ENCODE assay signal across 16 cellular contexts in the genomic region with DNA sequence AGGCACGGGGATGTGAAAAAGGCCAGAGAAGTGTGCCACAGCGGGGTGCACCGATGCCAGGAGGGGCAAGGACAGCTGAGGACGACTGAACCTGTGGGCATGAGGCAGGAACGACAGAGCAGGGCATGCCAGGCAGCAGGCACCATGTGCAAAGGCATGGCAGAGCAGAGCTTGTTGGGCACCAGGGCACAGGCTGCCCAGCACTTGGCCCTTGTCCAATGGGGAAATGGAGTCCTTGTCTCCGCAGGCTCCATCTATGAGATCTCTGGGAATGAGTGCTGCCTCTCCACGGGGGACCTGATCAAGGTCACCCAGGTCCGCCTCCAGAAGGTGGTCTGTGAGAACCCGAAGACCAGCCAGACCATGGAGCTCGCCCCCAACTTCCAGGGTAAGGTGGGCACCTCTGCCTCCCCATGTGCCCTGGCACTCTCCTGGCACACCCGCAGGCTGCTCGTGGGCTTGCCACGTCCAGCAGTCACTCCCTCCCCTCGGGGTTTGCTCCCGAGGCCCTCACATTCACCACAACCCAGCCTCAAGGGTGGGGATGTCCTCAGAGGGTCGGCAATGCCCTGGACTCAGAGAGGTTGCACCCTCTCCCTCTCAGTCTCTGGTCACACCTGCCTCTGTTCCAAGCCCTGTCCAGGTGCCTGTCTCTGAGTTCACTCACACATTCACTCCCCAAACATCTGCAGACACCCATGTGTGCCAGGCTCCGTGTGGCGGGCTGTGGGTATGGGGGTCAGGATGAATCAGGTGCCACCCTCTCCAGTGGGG. TPM values are rescaled to one million over a fixed set of nuclear protein-coding genes. Genes with fewer than 3 reads are reported as not detected.
DNase-seq lines count a peak whose midpoint lies in the region; ATAC-seq, FAIRE-seq and TF ChIP-seq lines count a peak whose summit lies in the region.
"Had no signal": no experiment of that assay in that cellular context is flagged by ENCODE, and none has a peak within 500 bp of the region (broad histone marks: within the 10 kb centered on the region; RNA-seq: fewer than 3 reads in every experiment).

No MANE protein-coding gene starts in this region.

- no TSS peak for BruUV-seq in PC-3 (replicated peaks; lab: Mats Ljungman, UMichigan)
- BruUV-seq in HepG2 (replicated peaks; lab: Mats Ljungman, UMichigan) = no TSS peak

- H3K9me3 ChIP-seq in PC-3 (ENCODE audit: low read length) (no peaks in the 10 kb centered on the region), HepG2 (ENCODE audit: low read length) (no peaks in the 10 kb centered on the region), testis (no peaks in the 10 kb centered on the region)
- H3K9me3 ChIP-seq: thoracic aorta had no signal

- POLR2A ChIA-PET in PC-3 (lab: Charles Lee; ENCODE audit: unreplicated experiment) = no interaction called here
- POLR2A ChIA-PET in HepG2 (lab: Yijun Ruan, JAX) = no interaction called here

- WGBS in HepG2 (ENCODE audit: low lambda C conversion rate) = 66% methylated on average over 14 of the region's 18 CpGs
- WGBS in testis, 2 donors = 75 to 82% methylated on average over 6 to 18 of the region's 18 CpGs

- peak overlapping the region; percentile 9 for H3K27ac Mint-ChIP-seq in activated CD4-positive, alpha-beta T cell treated with anti-CD3 and anti-CD28 coated beads, Interleukin-2, amount 10 ng/mL, durations not matched to agents 24 days and 14 days
- H3K27ac Mint-ChIP-seq in activated T-helper 1 cell treated with anti-CD3 and anti-CD28 coated beads, Interleukin-12 subunit alpha, Interleukin-12 subunit beta, Interleukin-2, Interleukin-4 antibody, amounts not matched to agents 30 ng/mL and 10 ng/mL and 1 ng/mL, durations not matched to agents 14 hours and 24 hours and 36 hours = no peak overlapping the region

- H3K9me2 ChIP-seq in PC-3 (replicated peaks; ENCODE audit: low read length) = no peaks in the 10 kb centered on the region

- TF ChIP-seq POLR2A in HepG2 (IDR thresholded peaks at IDR 0.05; ENCODE audit: insufficient read depth in 1 of 2, low read depth in 2 of 2, low read length in 2 of 2) = no peak
- TF ChIP-seq POLR2A in testis (IDR thresholded peaks at IDR 0.05) = no peak

- no peak for TF ChIP-seq CTCF in PC-3 (conservative IDR thresholded peaks at IDR 0.05; ENCODE audit: low read depth, low read length)
- TF ChIP-seq CTCF in HepG2 (CRISPR knock-in tag; IDR thresholded peaks at IDR 0.05) = no peak
- no peak for TF ChIP-seq CTCF in testis (IDR thresholded peaks at IDR 0.05)

- no peak overlapping the region for H3K9ac ChIP-seq in PC-3 (ENCODE audit: low read length)
- H3K9ac ChIP-seq in HepG2 (ENCODE audit: insufficient read depth, low read depth, low read length) = no peak overlapping the region

- no peak overlapping the region for H3K4me3 Mint-ChIP-seq in activated CD4-positive, alpha-beta T cell treated with anti-CD3 and anti-CD28 coated beads, Interleukin-2, amount 10 ng/mL, durations not matched to agents 24 days and 14 days
- H3K4me3 Mint-ChIP-seq in activated T-helper 1 cell treated with anti-CD3 and anti-CD28 coated beads, Interleukin-12 subunit alpha, Interleukin-12 subunit beta, Interleukin-2, Interleukin-4 antibody, amounts not matched to agents 30 ng/mL and 10 ng/mL and 1 ng/mL, durations not matched to agents 14 hours and 24 hours and 36 hours = no peak overlapping the region

- H3K27ac ChIP-seq in PC-3 (ENCODE audit: low read length) (peak overlapping the region; percentile 86), HepG2 (ENCODE audit: extremely low read length, insufficient read depth, low read length) (no peak overlapping the region), testis (peak overlapping the region; percentile 71 to 72)
- H3K27ac ChIP-seq: PC-9 had no signal

- no peaks in the 10 kb centered on the region for H3F3A ChIP-seq in PC-3 (ENCODE audit: low read length, unreplicated experiment)

- no peaks in the 10 kb centered on the region for H3K27me3 Mint-ChIP-seq in activated CD4-positive, alpha-beta T cell treated with anti-CD3 and anti-CD28 coated beads, Interleukin-2, amount 10 ng/mL, durations not matched to agents 24 days and 14 days
- H3K27me3 Mint-ChIP-seq in activated T-helper 1 cell treated with anti-CD3 and anti-CD28 coated beads, Interleukin-12 subunit alpha, Interleukin-12 subunit beta, Interleukin-2, Interleukin-4 antibody, amounts not matched to agents 30 ng/mL and 10 ng/mL and 1 ng/mL, durations not matched to agents 14 hours and 24 hours and 36 hours (ENCODE audit: insufficient read depth) = no peaks in the 10 kb centered on the region

- intact Hi-C loops in activated CD4-positive, alpha-beta T cell treated with anti-CD3 and anti-CD28 coated beads, Interleukin-2, amount 10 ng/mL, durations not matched to agents 24 days and 14 days (cut with micrococcal nuclease) = no loop called here
- intact Hi-C loops in PC-3 (cut with micrococcal nuclease) = no loop called here
- intact Hi-C loops in HepG2 (cut with micrococcal nuclease; ENCODE audit: unreplicated experiment) = no loop called here
- intact Hi-C loops in testis (cut with DNase I; ENCODE audit: low total_unique reads) = no loop called here
- intact Hi-C loops in activated T-helper 1 cell treated with anti-CD3 and anti-CD28 coated beads, Interleukin-12 subunit alpha, Interleukin-12 subunit beta, Interleukin-2, Interleukin-4 antibody, amounts not matched to agents 30 ng/mL and 10 ng/mL and 1 ng/mL, durations not matched to agents 14 hours and 24 hours and 36 hours (cut with micrococcal nuclease) = no loop called here

- ATAC-seq in PC-3 = no peak
- ATAC-seq in HepG2 = no peak
- ATAC-seq in GM19351 (IDR thresholded peaks at IDR 0.05; ENCODE audit: unreplicated experiment) = no peak
- ATAC-seq: left cardiac atrium had no signal

- in situ Hi-C loops in HepG2 (cut with HindIII; ENCODE audit: extremely low pct_ligation_motif_present, low pct_unique_long_range_greater_than_20kb) = no loop called here

- H3K36me3 Mint-ChIP-seq in activated CD4-positive, alpha-beta T cell treated with anti-CD3 and anti-CD28 coated beads, Interleukin-2, amount 10 ng/mL, durations not matched to agents 24 days and 14 days (ENCODE audit: low read depth) = peaks cover 34% of the 10 kb centered on the region
- peaks cover 24% of the 10 kb centered on the region for H3K36me3 Mint-ChIP-seq in activated T-helper 1 cell treated with anti-CD3 and anti-CD28 coated beads, Interleukin-12 subunit alpha, Interleukin-12 subunit beta, Interleukin-2, Interleukin-4 antibody, amounts not matched to agents 30 ng/mL and 10 ng/mL and 1 ng/mL, durations not matched to agents 14 hours and 24 hours and 36 hours (ENCODE audit: low read depth)

- H3K4me2 ChIP-seq in PC-3 (ENCODE audit: low read length) (no peak overlapping the region), HepG2 (ENCODE audit: low read depth, low read length) (no peak overlapping the region)
- H3K4me2 ChIP-seq: PC-9, smooth muscle cell had no signal

- H3K27me3 ChIP-seq in PC-3 (ENCODE audit: low read length) (no peaks in the 10 kb centered on the region), HepG2 (ENCODE audit: control insufficient read depth in 1 of 2, insufficient read depth in 2 of 2, low read length in 2 of 2) (peaks cover 0 to 15% of the 10 kb centered on the region in 2 experiments; a peak in 2 of 5 replicates), testis (no peaks in the 10 kb centered on the region)

- H3K36me3 ChIP-seq in PC-3 (ENCODE audit: low read depth, low read length) = no peaks in the 10 kb centered on the region
- H3K36me3 ChIP-seq in HepG2 (replicated peaks in 1 of 2; ENCODE audit: control insufficient read depth in 1 of 2, insufficient read depth in 2 of 2, low read length in 2 of 2) = no peaks in the 10 kb centered on the region
- H3K36me3 ChIP-seq in testis (ENCODE audit: low read depth, missing control alignments) = no peaks in the 10 kb centered on the region
- H3K36me3 ChIP-seq: thoracic aorta had no signal

- H4K20me1 ChIP-seq in PC-3 (ENCODE audit: low read length) (no peaks in the 10 kb centered on the region), HepG2 (ENCODE audit: insufficient read depth, low read length) (no peaks in the 10 kb centered on the region)

- no peak for TF ChIP-seq EP300 in HepG2 (IDR thresholded peaks at IDR 0.05; ENCODE audit: low read depth in 2 of 2, low read length in 2 of 2)
- no peak for TF ChIP-seq EP300 in HepG2 (CRISPR knock-in tag; IDR thresholded peaks at IDR 0.05; ENCODE audit: borderline replicate concordance)

- CTCF ChIA-PET in PC-3 (lab: Charles Lee) (no interaction called here), HepG2 (lab: Yijun Ruan, JAX; ENCODE audit: low intra/inter-chr PET ratio, low total read pairs) (no interaction called here)

- no peak for FAIRE-seq in HepG2 (lab: Jason Lieb, UNC)
- FAIRE-seq: bronchial epithelial cell, GM12891 had no signal

- H3K79me2 ChIP-seq in PC-3 (ENCODE audit: low read length) = no peaks in the 10 kb centered on the region
- no peaks in the 10 kb centered on the region for H3K79me2 ChIP-seq in HepG2 (ENCODE audit: insufficient read depth, low read length)

- no peak for TF ChIP-seq RAD21 in HepG2 (CRISPR knock-in tag; IDR thresholded peaks at IDR 0.05)

- DNase-seq in activated CD4-positive, alpha-beta T cell treated with anti-CD3 and anti-CD28 coated beads, Interleukin-2, amount 10 ng/mL, durations not matched to agents 24 days and 14 days = no peak
- DNase-seq in activated CD4-positive, alpha-beta T cell treated with anti-CD3 and anti-CD28 coated beads for 48 hours = no peak
- no peak for DNase-seq in PC-3
- DNase-seq in HepG2 (ENCODE audit: low spot score) = no peak
- no peak for DNase-seq in testis
- no peak for DNase-seq in activated T-helper 1 cell treated with anti-CD3 and anti-CD28 coated beads, Interleukin-12 subunit alpha, Interleukin-12 subunit beta, Interleukin-2, Interleukin-4 antibody, amounts not matched to agents 30 ng/mL and 10 ng/mL and 1 ng/mL, durations not matched to agents 14 hours and 24 hours and 36 hours (ENCODE audit: low spot score)
- DNase-seq in NCI-H510A treated with DMSO at 0.1 percent for 48 hours (lab: John Stamatoyannopoulos, UW) = no peak
- DNase-seq: activated CD4-positive, alpha-beta T cell treated with anti-CD3 and anti-CD28 coated beads, Interleukin-2, amount 50 U/mL, for 1 hour; activated gamma-delta T cell; left cardiac atrium; PC-9 had no signal

- H2AFZ ChIP-seq in PC-3 (ENCODE audit: low read length) = no peak overlapping the region
- no peak overlapping the region for H2AFZ ChIP-seq in HepG2 (ENCODE audit: low read length)
- H2AFZ ChIP-seq: PC-9 had no signal

- H3K4me1 ChIP-seq in PC-3 (ENCODE audit: insufficient read depth, low read length) (peaks cover 12% of the 10 kb centered on the region), HepG2 (ENCODE audit: insufficient read depth, low read length) (peaks cover 21% of the 10 kb centered on the region), testis (peaks cover 3% of the 10 kb centered on the region)

- H3K4me1 Mint-ChIP-seq in activated CD4-positive, alpha-beta T cell treated with anti-CD3 and anti-CD28 coated beads, Interleukin-2, amount 10 ng/mL, durations not matched to agents 24 days and 14 days = peaks cover 36% of the 10 kb centered on the region
- H3K4me1 Mint-ChIP-seq in activated T-helper 1 cell treated with anti-CD3 and anti-CD28 coated beads, Interleukin-12 subunit alpha, Interleukin-12 subunit beta, Interleukin-2, Interleukin-4 antibody, amounts not matched to agents 30 ng/mL and 10 ng/mL and 1 ng/mL, durations not matched to agents 14 hours and 24 hours and 36 hours (ENCODE audit: low read depth) = peaks cover 46% of the 10 kb centered on the region

- no peaks in the 10 kb centered on the region for H3K9me3 Mint-ChIP-seq in activated CD4-positive, alpha-beta T cell treated with anti-CD3 and anti-CD28 coated beads, Interleukin-2, amount 10 ng/mL, durations not matched to agents 24 days and 14 days
- H3K9me3 Mint-ChIP-seq in activated T-helper 1 cell treated with anti-CD3 and anti-CD28 coated beads, Interleukin-12 subunit alpha, Interleukin-12 subunit beta, Interleukin-2, Interleukin-4 antibody, amounts not matched to agents 30 ng/mL and 10 ng/mL and 1 ng/mL, durations not matched to agents 14 hours and 24 hours and 36 hours = no peaks in the 10 kb centered on the region

- H3K4me3 ChIP-seq in PC-3 (ENCODE audit: low read length) = no peak overlapping the region
- H3K4me3 ChIP-seq in HepG2 (replicated peaks in 1 of 3; ENCODE audit: insufficient read depth in 1 of 3, low read depth in 2 of 3, low read length in 3 of 3) = no peak overlapping the region
- no peak overlapping the region for H3K4me3 ChIP-seq in testis
- H3K4me3 ChIP-seq: PC-9, smooth muscle cell, thoracic aorta had no signal

RNA-seq across cellular contexts. Expression of gene THEMIS2, which starts 4.2 kb away (rescaled TPM):
- 24.5 and 27.7 TPM in 2 replicates for total RNA-seq in activated CD4-positive, alpha-beta T cell treated with anti-CD3 and anti-CD28 coated beads, Interleukin-2, amount 10 ng/mL, durations not matched to agents 24 days and 14 days
- total RNA-seq in PC-3 (2014; rRNA removed) (5.0 and 5.7 TPM in 2 replicates), HepG2 (2016; rRNA removed; fragmentation: Illumina TruSeq; extraction: Trizol) (0.38 and 0.46 TPM in 2 replicates), testis (100 to 1,000 TPM; 103 to 132 TPM)
- not detected in 2 replicates for total RNA-seq in HepG2 (2016; cell fraction: cytosol; rRNA removed; fragmentation: Illumina TruSeq; extraction: Trizol; ENCODE audit: low read depth)
- total RNA-seq in HepG2 (2016; cell fraction: insoluble cytoplasmic fraction; rRNA removed; fragmentation: Illumina TruSeq; extraction: Trizol) = 0.52 and 0.74 TPM in 2 replicates
- total RNA-seq in HepG2 (2016; cell fraction: membrane; rRNA removed; fragmentation: Illumina TruSeq; extraction: Trizol) = 0.28 and 0.31 TPM in 2 replicates
- total RNA-seq in HepG2 (2016; cell fraction: nucleus; rRNA removed; fragmentation: Illumina TruSeq; extraction: Trizol) = 0.25 and 0.43 TPM in 2 replicates
- polyA plus RNA-seq in HepG2 (2011; rRNA removed) (1.2 and 1.5 TPM in 2 replicates), testis (ENCODE audit: insufficient read depth, low read depth, low replicate concordance) (56.9 TPM)
- polyA plus RNA-seq in HepG2 (2011; cell fraction: cytosol; rRNA removed) = 0.77 and 0.78 TPM in 2 replicates
- polyA plus RNA-seq in HepG2 (2011; cell fraction: nucleus; rRNA removed) = 1.5 and 1.7 TPM in 2 replicates
- polyA plus RNA-seq in HepG2 (2012) = 0.43 and 0.49 TPM in 2 replicates
- 0.17 and 0.21 TPM in 2 replicates for polyA plus RNA-seq in HepG2 (2016; cell fraction: cytosol; fragmentation: Illumina TruSeq; extraction: Trizol; ENCODE audit: low read depth)
- polyA plus RNA-seq in HepG2 (2016; cell fraction: insoluble cytoplasmic fraction; fragmentation: Illumina TruSeq; extraction: Trizol; ENCODE audit: low read depth) = 0.22 and 0.42 TPM in 2 replicates
- not detected in 2 replicates for polyA plus RNA-seq in HepG2 (2016; cell fraction: membrane; fragmentation: Illumina TruSeq; extraction: Trizol; ENCODE audit: low read depth)
- polyA plus RNA-seq in HepG2 (2016; cell fraction: nucleus; fragmentation: Illumina TruSeq; extraction: Trizol; ENCODE audit: insufficient read depth, low read depth) = 0.95 and 2.0 TPM in 2 replicates
- polyA minus RNA-seq in HepG2 (2011; rRNA and poly(A)+ RNA removed; ENCODE audit: low replicate concordance) = 1.1 and 4.7 TPM in 2 replicates
- 0.89 and 1.1 TPM in 2 replicates for polyA minus RNA-seq in HepG2 (2011; cell fraction: cytosol; rRNA and poly(A)+ RNA removed)
- polyA minus RNA-seq in HepG2 (2011; cell fraction: nucleus; rRNA and poly(A)+ RNA removed) = 1.4 and 2.4 TPM in 2 replicates
- 28.7 and 33.5 TPM in 2 replicates for total RNA-seq in activated T-helper 1 cell treated with anti-CD3 and anti-CD28 coated beads, Interleukin-12 subunit alpha, Interleukin-12 subunit beta, Interleukin-2, Interleukin-4 antibody, amounts not matched to agents 30 ng/mL and 10 ng/mL and 1 ng/mL, durations not matched to agents 14 hours and 24 hours and 36 hours

RNA-seq across cellular contexts. Expression of gene RPA2, which starts 37.8 kb away (rescaled TPM):
- 87.7 and 92.7 TPM in 2 replicates for total RNA-seq in activated CD4-positive, alpha-beta T cell treated with anti-CD3 and anti-CD28 coated beads, Interleukin-2, amount 10 ng/mL, durations not matched to agents 24 days and 14 days
- total RNA-seq in PC-3 (2014; rRNA removed) = 139 and 171 TPM in 2 replicates
- 43.4 and 60.0 TPM in 2 replicates for total RNA-seq in HepG2 (2016; rRNA removed; fragmentation: Illumina TruSeq; extraction: Trizol)
- 10.3 and 13.5 TPM in 2 replicates for total RNA-seq in HepG2 (2016; cell fraction: cytosol; rRNA removed; fragmentation: Illumina TruSeq; extraction: Trizol; ENCODE audit: low read depth)
- 41.1 and 61.2 TPM in 2 replicates for total RNA-seq in HepG2 (2016; cell fraction: insoluble cytoplasmic fraction; rRNA removed; fragmentation: Illumina TruSeq; extraction: Trizol)
- 19.9 and 22.1 TPM in 2 replicates for total RNA-seq in HepG2 (2016; cell fraction: membrane; rRNA removed; fragmentation: Illumina TruSeq; extraction: Trizol)
- total RNA-seq in HepG2 (2016; cell fraction: nucleus; rRNA removed; fragmentation: Illumina TruSeq; extraction: Trizol) = 14.7 and 16.3 TPM in 2 replicates
- polyA plus RNA-seq in HepG2 (2011; rRNA removed) = 19.0 and 21.4 TPM in 2 replicates
- polyA plus RNA-seq in HepG2 (2011; cell fraction: cytosol; rRNA removed) = 13.6 and 14.6 TPM in 2 replicates
- polyA plus RNA-seq in HepG2 (2011; cell fraction: nucleus; rRNA removed) = 5.7 and 8.3 TPM in 2 replicates
- polyA plus RNA-seq in HepG2 (2012) = 13.4 and 17.0 TPM in 2 replicates
- polyA plus RNA-seq in HepG2 (2016; cell fraction: cytosol; fragmentation: Illumina TruSeq; extraction: Trizol; ENCODE audit: low read depth) = 9.1 and 10.3 TPM in 2 replicates
- polyA plus RNA-seq in HepG2 (2016; cell fraction: insoluble cytoplasmic fraction; fragmentation: Illumina TruSeq; extraction: Trizol; ENCODE audit: low read depth) = 54.6 and 55.8 TPM in 2 replicates
- 13.0 and 14.5 TPM in 2 replicates for polyA plus RNA-seq in HepG2 (2016; cell fraction: membrane; fragmentation: Illumina TruSeq; extraction: Trizol; ENCODE audit: low read depth)
- polyA plus RNA-seq in HepG2 (2016; cell fraction: nucleus; fragmentation: Illumina TruSeq; extraction: Trizol; ENCODE audit: insufficient read depth, low read depth) = 20.7 and 24.5 TPM in 2 replicates
- 10.2 and 36.1 TPM in 2 replicates for polyA minus RNA-seq in HepG2 (2011; rRNA and poly(A)+ RNA removed; ENCODE audit: low replicate concordance)
- 7.2 and 9.5 TPM in 2 replicates for polyA minus RNA-seq in HepG2 (2011; cell fraction: cytosol; rRNA and poly(A)+ RNA removed)
- polyA minus RNA-seq in HepG2 (2011; cell fraction: nucleus; rRNA and poly(A)+ RNA removed) = 2.7 and 4.2 TPM in 2 replicates
- 10 to 100 TPM; 67.7 to 71.3 TPM for total RNA-seq in testis
- polyA plus RNA-seq in testis (ENCODE audit: insufficient read depth, low read depth, low replicate concordance) = 131 TPM
- total RNA-seq in activated T-helper 1 cell treated with anti-CD3 and anti-CD28 coated beads, Interleukin-12 subunit alpha, Interleukin-12 subunit beta, Interleukin-2, Interleukin-4 antibody, amounts not matched to agents 30 ng/mL and 10 ng/mL and 1 ng/mL, durations not matched to agents 14 hours and 24 hours and 36 hours = 96.0 and 96.5 TPM in 2 replicates

RNA-seq across cellular contexts. Expression of gene PPP1R8, which starts 45.9 kb away (rescaled TPM):
- total RNA-seq in activated CD4-positive, alpha-beta T cell treated with anti-CD3 and anti-CD28 coated beads, Interleukin-2, amount 10 ng/mL, durations not matched to agents 24 days and 14 days = 80.3 TPM in 2 replicates
- total RNA-seq in PC-3 (2014; rRNA removed) (65.7 and 85.0 TPM in 2 replicates), HepG2 (2016; rRNA removed; fragmentation: Illumina TruSeq; extraction: Trizol) (62.2 and 98.1 TPM in 2 replicates), testis (10 to 100 TPM; 39.4 to 57.7 TPM)
- total RNA-seq in HepG2 (2016; cell fraction: cytosol; rRNA removed; fragmentation: Illumina TruSeq; extraction: Trizol; ENCODE audit: low read depth) = 12.8 and 14.3 TPM in 2 replicates
- 62.7 and 98.4 TPM in 2 replicates for total RNA-seq in HepG2 (2016; cell fraction: insoluble cytoplasmic fraction; rRNA removed; fragmentation: Illumina TruSeq; extraction: Trizol)
- total RNA-seq in HepG2 (2016; cell fraction: membrane; rRNA removed; fragmentation: Illumina TruSeq; extraction: Trizol) = 39.3 and 40.1 TPM in 2 replicates
- total RNA-seq in HepG2 (2016; cell fraction: nucleus; rRNA removed; fragmentation: Illumina TruSeq; extraction: Trizol) = 25.9 and 28.7 TPM in 2 replicates
- polyA plus RNA-seq in HepG2 (2011; rRNA removed) (35.5 and 38.3 TPM in 2 replicates), testis (ENCODE audit: insufficient read depth, low read depth, low replicate concordance) (49.4 TPM)
- 30.3 and 33.6 TPM in 2 replicates for polyA plus RNA-seq in HepG2 (2011; cell fraction: cytosol; rRNA removed)
- 15.4 and 17.5 TPM in 2 replicates for polyA plus RNA-seq in HepG2 (2011; cell fraction: nucleus; rRNA removed)
- 26.0 and 27.6 TPM in 2 replicates for polyA plus RNA-seq in HepG2 (2012)
- 6.0 and 6.1 TPM in 2 replicates for polyA plus RNA-seq in HepG2 (2016; cell fraction: cytosol; fragmentation: Illumina TruSeq; extraction: Trizol; ENCODE audit: low read depth)
- polyA plus RNA-seq in HepG2 (2016; cell fraction: insoluble cytoplasmic fraction; fragmentation: Illumina TruSeq; extraction: Trizol; ENCODE audit: low read depth) = 85.3 and 95.4 TPM in 2 replicates
- polyA plus RNA-seq in HepG2 (2016; cell fraction: membrane; fragmentation: Illumina TruSeq; extraction: Trizol; ENCODE audit: low read depth) = 21.0 and 21.2 TPM in 2 replicates
- polyA plus RNA-seq in HepG2 (2016; cell fraction: nucleus; fragmentation: Illumina TruSeq; extraction: Trizol; ENCODE audit: insufficient read depth, low read depth) = 38.0 and 42.7 TPM in 2 replicates
- polyA minus RNA-seq in HepG2 (2011; rRNA and poly(A)+ RNA removed; ENCODE audit: low replicate concordance) = 75.2 and 154 TPM in 2 replicates
- polyA minus RNA-seq in HepG2 (2011; cell fraction: cytosol; rRNA and poly(A)+ RNA removed) = 25.6 and 26.0 TPM in 2 replicates
- polyA minus RNA-seq in HepG2 (2011; cell fraction: nucleus; rRNA and poly(A)+ RNA removed) = 15.5 and 16.3 TPM in 2 replicates
- total RNA-seq in activated T-helper 1 cell treated with anti-CD3 and anti-CD28 coated beads, Interleukin-12 subunit alpha, Interleukin-12 subunit beta, Interleukin-2, Interleukin-4 antibody, amounts not matched to agents 30 ng/mL and 10 ng/mL and 1 ng/mL, durations not matched to agents 14 hours and 24 hours and 36 hours = 84.1 and 88.1 TPM in 2 replicates

RNA-seq across cellular contexts. Expression of gene SMPDL3B, which starts 58.3 kb away (rescaled TPM):
- 0.30 and 0.43 TPM in 2 replicates for total RNA-seq in activated CD4-positive, alpha-beta T cell treated with anti-CD3 and anti-CD28 coated beads, Interleukin-2, amount 10 ng/mL, durations not matched to agents 24 days and 14 days
- 19.6 and 25.7 TPM in 2 replicates for total RNA-seq in PC-3 (2014; rRNA removed)
- total RNA-seq in HepG2 (2016; rRNA removed; fragmentation: Illumina TruSeq; extraction: Trizol) = 0.13 and 0.29 TPM in 2 replicates
- total RNA-seq in HepG2 (2016; cell fraction: cytosol; rRNA removed; fragmentation: Illumina TruSeq; extraction: Trizol; ENCODE audit: low read depth) = 0.18 TPM in 1 of 2 replicates, not detected in the other
- 0.16 and 0.24 TPM in 2 replicates for total RNA-seq in HepG2 (2016; cell fraction: insoluble cytoplasmic fraction; rRNA removed; fragmentation: Illumina TruSeq; extraction: Trizol)
- total RNA-seq in HepG2 (2016; cell fraction: membrane; rRNA removed; fragmentation: Illumina TruSeq; extraction: Trizol) = 0.10 and 0.19 TPM in 2 replicates
- 0.25 and 0.40 TPM in 2 replicates for total RNA-seq in HepG2 (2016; cell fraction: nucleus; rRNA removed; fragmentation: Illumina TruSeq; extraction: Trizol)
- 0.95 and 1.3 TPM in 2 replicates for polyA plus RNA-seq in HepG2 (2011; rRNA removed)
- 1.0 and 2.1 TPM in 2 replicates for polyA plus RNA-seq in HepG2 (2011; cell fraction: cytosol; rRNA removed)
- 0.39 and 0.57 TPM in 2 replicates for polyA plus RNA-seq in HepG2 (2011; cell fraction: nucleus; rRNA removed)
- 0.36 and 0.51 TPM in 2 replicates for polyA plus RNA-seq in HepG2 (2012)
- not detected in 2 replicates for polyA plus RNA-seq in HepG2 (2016; cell fraction: cytosol; fragmentation: Illumina TruSeq; extraction: Trizol; ENCODE audit: low read depth)
- polyA plus RNA-seq in HepG2 (2016; cell fraction: insoluble cytoplasmic fraction; fragmentation: Illumina TruSeq; extraction: Trizol; ENCODE audit: low read depth) = 0.28 TPM in 1 of 2 replicates, not detected in the other
- not detected in 2 replicates for polyA plus RNA-seq in HepG2 (2016; cell fraction: membrane; fragmentation: Illumina TruSeq; extraction: Trizol; ENCODE audit: low read depth)
- polyA plus RNA-seq in HepG2 (2016; cell fraction: nucleus; fragmentation: Illumina TruSeq; extraction: Trizol; ENCODE audit: insufficient read depth, low read depth) = 1.4 TPM in 1 of 2 replicates, not detected in the other
- 0.84 and 9.7 TPM in 2 replicates for polyA minus RNA-seq in HepG2 (2011; rRNA and poly(A)+ RNA removed; ENCODE audit: low replicate concordance)
- polyA minus RNA-seq in HepG2 (2011; cell fraction: cytosol; rRNA and poly(A)+ RNA removed) = not detected in 2 replicates
- polyA minus RNA-seq in HepG2 (2011; cell fraction: nucleus; rRNA and poly(A)+ RNA removed) = not detected in 2 replicates
- total RNA-seq in testis = 1 to 10 TPM; 2.1 to 2.5 TPM
- 2.7 TPM for polyA plus RNA-seq in testis (ENCODE audit: insufficient read depth, low read depth, low replicate concordance)
- 0.29 and 0.60 TPM in 2 replicates for total RNA-seq in activated T-helper 1 cell treated with anti-CD3 and anti-CD28 coated beads, Interleukin-12 subunit alpha, Interleukin-12 subunit beta, Interleukin-2, Interleukin-4 antibody, amounts not matched to agents 30 ng/mL and 10 ng/mL and 1 ng/mL, durations not matched to agents 14 hours and 24 hours and 36 hours
- total RNA-seq: smooth muscle cell, thoracic aorta had no signal
